Comparison of ENCODE assay signal across 2 cellular contexts in the genomic region with DNA sequence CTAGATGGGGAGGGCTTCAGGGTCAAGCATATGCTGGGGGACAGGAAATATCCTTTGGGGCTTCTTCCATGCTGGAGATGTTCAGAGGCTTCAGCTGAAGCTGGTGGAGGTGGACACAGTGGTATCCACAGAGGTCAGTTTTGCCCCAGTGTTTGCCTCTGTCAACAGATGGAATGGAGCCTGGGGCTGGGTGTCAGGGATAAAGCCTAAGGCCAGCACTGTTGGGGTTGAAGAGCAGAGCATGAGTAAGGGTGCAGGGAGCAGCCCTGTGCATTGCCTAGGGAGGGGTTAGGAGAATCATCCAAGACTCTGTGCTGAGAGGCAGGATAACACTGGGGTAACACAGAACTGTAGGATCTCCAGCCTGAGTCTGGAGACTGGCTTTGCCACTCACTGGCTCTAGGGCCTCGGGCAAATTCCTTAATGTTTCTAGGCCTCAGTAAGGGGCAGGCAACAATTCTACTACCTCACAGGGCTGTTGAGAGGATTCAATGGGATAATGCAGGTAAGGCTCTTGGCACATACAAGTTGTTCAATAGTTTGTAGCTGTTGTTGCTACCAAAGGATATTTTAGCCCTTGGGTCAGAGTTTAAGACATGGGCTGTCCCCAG.
TF ChIP-seq lines count a peak whose summit lies in the region.

No MANE protein-coding gene starts in this region.

TF ChIP-seq in WTC11, 78 proteins besides CTCF, POLR2A, EP300 and RAD21:
- TF ChIP-seq, protein P1, sequence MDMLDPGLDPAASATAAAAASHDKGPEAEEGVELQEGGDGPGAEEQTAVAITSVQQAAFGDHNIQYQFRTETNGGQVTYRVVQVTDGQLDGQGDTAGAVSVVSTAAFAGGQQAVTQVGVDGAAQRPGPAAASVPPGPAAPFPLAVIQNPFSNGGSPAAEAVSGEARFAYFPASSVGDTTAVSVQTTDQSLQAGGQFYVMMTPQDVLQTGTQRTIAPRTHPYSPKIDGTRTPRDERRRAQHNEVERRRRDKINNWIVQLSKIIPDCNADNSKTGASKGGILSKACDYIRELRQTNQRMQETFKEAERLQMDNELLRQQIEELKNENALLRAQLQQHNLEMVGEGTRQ (CRISPR knock-in tag; IDR thresholded peaks at IDR 0.05) = no peak
- TF ChIP-seq, protein P2, sequence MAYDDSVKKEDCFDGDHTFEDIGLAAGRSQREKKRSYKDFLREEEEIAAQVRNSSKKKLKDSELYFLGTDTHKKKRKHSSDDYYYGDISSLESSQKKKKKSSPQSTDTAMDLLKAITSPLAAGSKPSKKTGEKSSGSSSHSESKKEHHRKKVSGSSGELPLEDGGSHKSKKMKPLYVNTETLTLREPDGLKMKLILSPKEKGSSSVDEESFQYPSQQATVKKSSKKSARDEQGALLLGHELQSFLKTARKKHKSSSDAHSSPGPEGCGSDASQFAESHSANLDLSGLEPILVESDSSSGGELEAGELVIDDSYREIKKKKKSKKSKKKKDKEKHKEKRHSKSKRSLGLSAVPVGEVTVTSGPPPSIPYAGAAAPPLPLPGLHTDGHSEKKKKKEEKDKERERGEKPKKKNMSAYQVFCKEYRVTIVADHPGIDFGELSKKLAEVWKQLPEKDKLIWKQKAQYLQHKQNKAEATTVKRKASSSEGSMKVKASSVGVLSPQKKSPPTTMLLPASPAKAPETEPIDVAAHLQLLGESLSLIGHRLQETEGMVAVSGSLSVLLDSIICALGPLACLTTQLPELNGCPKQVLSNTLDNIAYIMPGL (CRISPR knock-in tag; IDR thresholded peaks at IDR 0.05) = no peak
- TF ChIP-seq PRRX2 (CRISPR knock-in tag; IDR thresholded peaks at IDR 0.05) (no peak), ZNF138 (CRISPR knock-in tag; conservative IDR thresholded peaks at IDR 0.05) (no peak), HMGA2 (CRISPR knock-in tag; IDR thresholded peaks at IDR 0.05) (no peak), FOXK1 (CRISPR knock-in tag; IDR thresholded peaks at IDR 0.05) (no peak)
- TF ChIP-seq, protein P3, sequence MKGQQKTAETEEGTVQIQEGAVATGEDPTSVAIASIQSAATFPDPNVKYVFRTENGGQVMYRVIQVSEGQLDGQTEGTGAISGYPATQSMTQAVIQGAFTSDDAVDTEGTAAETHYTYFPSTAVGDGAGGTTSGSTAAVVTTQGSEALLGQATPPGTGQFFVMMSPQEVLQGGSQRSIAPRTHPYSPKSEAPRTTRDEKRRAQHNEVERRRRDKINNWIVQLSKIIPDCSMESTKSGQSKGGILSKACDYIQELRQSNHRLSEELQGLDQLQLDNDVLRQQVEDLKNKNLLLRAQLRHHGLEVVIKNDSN (CRISPR knock-in tag; IDR thresholded peaks at IDR 0.05) = no peak

TF ChIP-seq in HEK293T, 16 proteins besides CTCF, POLR2A, EP300 and RAD21:
- no peak for TF ChIP-seq FOXM1 (IDR thresholded peaks at IDR 0.05; ENCODE audit: borderline replicate concordance)
- no peak for TF ChIP-seq ELF4 (IDR thresholded peaks at IDR 0.05)
- no peak for TF ChIP-seq CTBP1 (IDR thresholded peaks at IDR 0.05; ENCODE audit: borderline replicate concordance)
- no peak for TF ChIP-seq HDGF (IDR thresholded peaks at IDR 0.05; ENCODE audit: borderline replicate concordance)
